ENCODE assay signal across 10 cellular contexts in genomic region chr20:32332614-32333013, GRCh38. TPM values are rescaled to one million over a fixed set of nuclear protein-coding genes. Genes with fewer than 3 reads are reported as not detected.
DNase-seq lines count a peak whose midpoint lies in the region; ATAC-seq, FAIRE-seq and TF ChIP-seq lines count a peak whose summit lies in the region.
"Had no signal": no experiment of that assay in that cellular context is flagged by ENCODE, and none has a peak within 500 bp of the region (broad histone marks: within the 10 kb centered on the region; RNA-seq: fewer than 3 reads in every experiment).

No MANE protein-coding gene starts in this region.

- ATAC-seq in stimulated activated naive B cell treated with anti-CD40 and anti-IgM and Interleukin-4, amounts not matched to agents 10 μg/mL and 1 μg/mL and 100 μg/mL, for 72 hours (replicated peaks): peak; percentile 51 to 53

- no peak for TF ChIP-seq RAD21 in Ishikawa (IDR thresholded peaks at IDR 0.05; ENCODE audit: low read depth)

- peak overlapping the region; percentile 52 for H3K27ac Mint-ChIP-seq in stimulated activated naive B cell treated with anti-CD40 and anti-IgM and Interleukin-4, amounts not matched to agents 10 μg/mL and 1 μg/mL and 100 μg/mL, for 72 hours

- no peaks in the 10 kb centered on the region for H3K27me3 Mint-ChIP-seq in stimulated activated naive B cell treated with anti-CD40 and anti-IgM and Interleukin-4, amounts not matched to agents 10 μg/mL and 1 μg/mL and 100 μg/mL, for 72 hours

- TF ChIP-seq EP300 in Ishikawa (IDR thresholded peaks at IDR 0.05; ENCODE audit: borderline replicate concordance): no peak

- peak; percentile 11 for DNase-seq in activated naive CD4-positive, alpha-beta T cell treated with Interleukin-2 at 50 U/mL for 16 hours
- DNase-seq in activated naive CD4-positive, alpha-beta T cell treated with anti-CD3 and anti-CD28 coated beads, Interleukin-2, amount 50 U/mL, for 16 hours: no peak
- DNase-seq in dermis blood vessel endothelial cell (peak; percentile 56), globus pallidus (ENCODE audit: low spot score) (no peak), HTR-8/SVneo (ENCODE audit: insufficient read length, low spot score) (no peak)
- DNase-seq in stimulated activated naive B cell treated with anti-CD40 and anti-IgM and Interleukin-4, amounts not matched to agents 10 μg/mL and 1 μg/mL and 100 μg/mL, for 72 hours: no peak
- no peak for DNase-seq in activated CD4-positive, CD25-positive, alpha-beta regulatory T cell (lab: John Stamatoyannopoulos, UW)
- DNase-seq: tibial artery had no signal

- peaks cover 28 to 54% of the 10 kb centered on the region in 2 donors for H3K36me3 Mint-ChIP-seq in stimulated activated naive B cell treated with anti-CD40 and anti-IgM and Interleukin-4, amounts not matched to agents 10 μg/mL and 1 μg/mL and 100 μg/mL, for 72 hours

- no peak for FAIRE-seq in HTR-8/SVneo (lab: Jason Lieb, UNC)
- FAIRE-seq: TTC549 had no signal

- peaks cover 28 to 38% of the 10 kb centered on the region in 2 donors for H3K4me1 Mint-ChIP-seq in stimulated activated naive B cell treated with anti-CD40 and anti-IgM and Interleukin-4, amounts not matched to agents 10 μg/mL and 1 μg/mL and 100 μg/mL, for 72 hours

- peak overlapping the region in 1 of 2 donors; percentile 37 for H3K4me3 Mint-ChIP-seq in stimulated activated naive B cell treated with anti-CD40 and anti-IgM and Interleukin-4, amounts not matched to agents 10 μg/mL and 1 μg/mL and 100 μg/mL, for 72 hours

- no peaks in the 10 kb centered on the region for H3K9me3 Mint-ChIP-seq in stimulated activated naive B cell treated with anti-CD40 and anti-IgM and Interleukin-4, amounts not matched to agents 10 μg/mL and 1 μg/mL and 100 μg/mL, for 72 hours

TF ChIP-seq in Ishikawa, 13 proteins besides CTCF, POLR2A, EP300 and RAD21:
- TF ChIP-seq ZBTB7A (IDR thresholded peaks at IDR 0.05; ENCODE audit: low read depth): no peak
- TF ChIP-seq CEBPB (IDR thresholded peaks at IDR 0.05): no peak
- no peak for TF ChIP-seq TCF12 (IDR thresholded peaks at IDR 0.05; ENCODE audit: low read depth)
- no peak for TF ChIP-seq MAX (IDR thresholded peaks at IDR 0.05)
- 0 out of 2 replicates have a peak, but pooled peaks have one; percentile 12 for TF ChIP-seq EGR1 (IDR thresholded peaks at IDR 0.05)
- 0 out of 2 replicates have a peak, but pooled peaks have one; percentile 20 for TF ChIP-seq NFIC (IDR thresholded peaks at IDR 0.05)
- TF ChIP-seq TEAD4 (IDR thresholded peaks at IDR 0.05): no peak
- TF ChIP-seq YY1 (IDR thresholded peaks at IDR 0.05; ENCODE audit: low read depth): no peak
- TF ChIP-seq TAF1 (IDR thresholded peaks at IDR 0.05; ENCODE audit: low read depth): no peak
- no peak for TF ChIP-seq FOXM1 (IDR thresholded peaks at IDR 0.05; ENCODE audit: borderline replicate concordance, low read depth)
- no peak for TF ChIP-seq USF1 (IDR thresholded peaks at IDR 0.05)
- TF ChIP-seq CREB1 (IDR thresholded peaks at IDR 0.05; ENCODE audit: low read depth): no peak

RNA-seq across cellular contexts. Expression of gene ASXL1, which starts 25.5 kb away (rescaled TPM):
- total RNA-seq in dermis blood vessel endothelial cell: 53.4 and 62.1 TPM in 2 replicates

RNA-seq across cellular contexts. Expression of gene KIF3B, which starts 55.2 kb away (rescaled TPM):
- total RNA-seq in dermis blood vessel endothelial cell: 24.0 and 34.0 TPM in 2 replicates

Comparison
In these comparisons a context has a peak if more than half of its experiments do, and no peak if none do; other contexts are left out.
1. DNase-seq: peak in activated naive CD4-positive, alpha-beta T cell treated with Interleukin-2 at 50 U/mL for 16 hours (single experiment) and dermis blood vessel endothelial cell (single experiment); none in activated naive CD4-positive, alpha-beta T cell treated with anti-CD3 and anti-CD28 coated beads, Interleukin-2, amount 50 U/mL, for 16 hours (single experiment), stimulated activated naive B cell treated with anti-CD40 and anti-IgM and Interleukin-4, amounts not matched to agents 10 μg/mL and 1 μg/mL and 100 μg/mL, for 72 hours (single experiment), activated CD4-positive, CD25-positive, alpha-beta regulatory T cell (0 of 4), globus pallidus (single experiment) and HTR-8/SVneo (single experiment).